Comparison of ENCODE assay signal across 2 cellular contexts in the genomic region with DNA sequence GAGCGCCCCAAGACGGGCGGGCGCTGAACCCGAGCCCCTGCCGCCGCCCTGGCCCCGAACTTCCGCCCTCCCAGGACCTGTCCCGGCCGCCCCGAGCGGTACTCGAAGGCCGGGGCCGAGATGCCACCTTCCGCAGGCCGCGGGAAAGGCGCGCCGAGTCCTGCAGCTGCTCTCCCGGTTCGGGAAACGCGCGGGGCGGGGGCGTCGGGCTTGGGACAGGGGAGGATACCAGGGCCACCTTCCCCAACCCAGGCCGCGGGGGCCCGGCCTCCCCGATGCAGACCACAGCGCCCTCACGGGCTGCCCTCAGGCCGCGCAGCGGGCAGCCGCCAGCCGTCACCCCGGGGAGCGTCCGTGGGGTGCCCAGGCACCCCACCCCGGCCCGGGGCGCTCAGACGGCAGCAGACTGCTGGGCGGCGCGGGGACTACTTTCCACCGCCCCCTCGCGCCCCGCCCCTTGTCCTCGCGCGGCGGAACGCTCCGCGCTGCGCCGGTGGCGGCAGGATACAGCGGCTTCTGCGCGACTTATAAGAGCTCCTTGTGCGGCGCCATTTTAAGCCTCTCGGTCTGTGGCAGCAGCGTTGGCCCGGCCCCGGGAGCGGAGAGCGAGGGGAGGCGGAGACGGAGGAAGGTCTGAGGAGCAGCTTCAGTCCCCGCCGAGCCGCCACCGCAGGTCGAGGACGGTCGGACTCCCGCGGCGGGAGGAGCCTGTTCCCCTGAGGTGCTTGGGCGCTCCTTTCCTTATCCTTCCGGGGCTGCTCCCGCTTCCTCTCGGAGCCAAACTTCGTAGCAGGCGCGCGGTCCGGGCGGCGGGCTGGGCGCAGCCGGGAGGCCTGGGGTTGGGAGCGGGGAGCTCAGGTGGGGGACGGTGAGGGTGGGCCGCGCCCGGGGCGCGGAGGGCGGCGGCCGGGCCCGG.
A peak's percentile ranks its signal among the peaks of the same experiment; 100 is the strongest.
TF ChIP-seq lines count a peak whose summit lies in the region.

A gene (plus strand): TSS at position 556 of the 916 bp plus-strand sequence. CDS start 24,564 bp downstream, outside the sequence.

TF ChIP-seq in A549, 52 proteins besides CTCF, POLR2A, EP300 and RAD21 (continued from another document):
- TF ChIP-seq JUN (IDR thresholded peaks at IDR 0.05) (peak; percentile 86 to 89), MYC (IDR thresholded peaks at IDR 0.05; ENCODE audit: borderline replicate concordance, low read length) (no peak; the same call in 1 of the 2 replicates), FOSL2 (IDR thresholded peaks at IDR 0.05) (no peak), FOSL2 (CRISPR knock-in tag; IDR thresholded peaks at IDR 0.05) (no peak), KDM1A (IDR thresholded peaks at IDR 0.05; ENCODE audit: low read depth) (no peak), POLR2AphosphoS2 (conservative IDR thresholded peaks at IDR 0.05; ENCODE audit: low read length) (no peak), NR3C1 (IDR thresholded peaks at IDR 0.05) (no peak), EHF (CRISPR knock-in tag; IDR thresholded peaks at IDR 0.05) (no peak), CBX2 (IDR thresholded peaks at IDR 0.05; ENCODE audit: borderline replicate concordance, low read depth) (no peak), NPAS2 (CRISPR knock-in tag; IDR thresholded peaks at IDR 0.05; ENCODE audit: borderline replicate concordance) (no peak), FOSB (CRISPR knock-in tag; IDR thresholded peaks at IDR 0.05) (no peak)
- TF ChIP-seq, protein P1, sequence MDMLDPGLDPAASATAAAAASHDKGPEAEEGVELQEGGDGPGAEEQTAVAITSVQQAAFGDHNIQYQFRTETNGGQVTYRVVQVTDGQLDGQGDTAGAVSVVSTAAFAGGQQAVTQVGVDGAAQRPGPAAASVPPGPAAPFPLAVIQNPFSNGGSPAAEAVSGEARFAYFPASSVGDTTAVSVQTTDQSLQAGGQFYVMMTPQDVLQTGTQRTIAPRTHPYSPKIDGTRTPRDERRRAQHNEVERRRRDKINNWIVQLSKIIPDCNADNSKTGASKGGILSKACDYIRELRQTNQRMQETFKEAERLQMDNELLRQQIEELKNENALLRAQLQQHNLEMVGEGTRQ (IDR thresholded peaks at IDR 0.05) = no peak
- TF ChIP-seq, protein P2, sequence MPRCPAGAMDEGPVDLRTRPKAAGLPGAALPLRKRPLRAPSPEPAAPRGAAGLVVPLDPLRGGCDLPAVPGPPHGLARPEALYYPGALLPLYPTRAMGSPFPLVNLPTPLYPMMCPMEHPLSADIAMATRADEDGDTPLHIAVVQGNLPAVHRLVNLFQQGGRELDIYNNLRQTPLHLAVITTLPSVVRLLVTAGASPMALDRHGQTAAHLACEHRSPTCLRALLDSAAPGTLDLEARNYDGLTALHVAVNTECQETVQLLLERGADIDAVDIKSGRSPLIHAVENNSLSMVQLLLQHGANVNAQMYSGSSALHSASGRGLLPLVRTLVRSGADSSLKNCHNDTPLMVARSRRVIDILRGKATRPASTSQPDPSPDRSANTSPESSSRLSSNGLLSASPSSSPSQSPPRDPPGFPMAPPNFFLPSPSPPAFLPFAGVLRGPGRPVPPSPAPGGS (IDR thresholded peaks at IDR 0.05) = peak; percentile 85
- TF ChIP-seq, protein P3, sequence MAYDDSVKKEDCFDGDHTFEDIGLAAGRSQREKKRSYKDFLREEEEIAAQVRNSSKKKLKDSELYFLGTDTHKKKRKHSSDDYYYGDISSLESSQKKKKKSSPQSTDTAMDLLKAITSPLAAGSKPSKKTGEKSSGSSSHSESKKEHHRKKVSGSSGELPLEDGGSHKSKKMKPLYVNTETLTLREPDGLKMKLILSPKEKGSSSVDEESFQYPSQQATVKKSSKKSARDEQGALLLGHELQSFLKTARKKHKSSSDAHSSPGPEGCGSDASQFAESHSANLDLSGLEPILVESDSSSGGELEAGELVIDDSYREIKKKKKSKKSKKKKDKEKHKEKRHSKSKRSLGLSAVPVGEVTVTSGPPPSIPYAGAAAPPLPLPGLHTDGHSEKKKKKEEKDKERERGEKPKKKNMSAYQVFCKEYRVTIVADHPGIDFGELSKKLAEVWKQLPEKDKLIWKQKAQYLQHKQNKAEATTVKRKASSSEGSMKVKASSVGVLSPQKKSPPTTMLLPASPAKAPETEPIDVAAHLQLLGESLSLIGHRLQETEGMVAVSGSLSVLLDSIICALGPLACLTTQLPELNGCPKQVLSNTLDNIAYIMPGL (CRISPR knock-in tag; IDR thresholded peaks at IDR 0.05; ENCODE audit: borderline replicate concordance) = peak; percentile 56; the same call in 1 of the 2 replicates
TF ChIP-seq in A549: peak in this region for 13.

TF ChIP-seq in WTC11, 78 proteins besides CTCF, POLR2A, EP300 and RAD21 (continued from another document and continues in another):
- TF ChIP-seq, protein P4, sequence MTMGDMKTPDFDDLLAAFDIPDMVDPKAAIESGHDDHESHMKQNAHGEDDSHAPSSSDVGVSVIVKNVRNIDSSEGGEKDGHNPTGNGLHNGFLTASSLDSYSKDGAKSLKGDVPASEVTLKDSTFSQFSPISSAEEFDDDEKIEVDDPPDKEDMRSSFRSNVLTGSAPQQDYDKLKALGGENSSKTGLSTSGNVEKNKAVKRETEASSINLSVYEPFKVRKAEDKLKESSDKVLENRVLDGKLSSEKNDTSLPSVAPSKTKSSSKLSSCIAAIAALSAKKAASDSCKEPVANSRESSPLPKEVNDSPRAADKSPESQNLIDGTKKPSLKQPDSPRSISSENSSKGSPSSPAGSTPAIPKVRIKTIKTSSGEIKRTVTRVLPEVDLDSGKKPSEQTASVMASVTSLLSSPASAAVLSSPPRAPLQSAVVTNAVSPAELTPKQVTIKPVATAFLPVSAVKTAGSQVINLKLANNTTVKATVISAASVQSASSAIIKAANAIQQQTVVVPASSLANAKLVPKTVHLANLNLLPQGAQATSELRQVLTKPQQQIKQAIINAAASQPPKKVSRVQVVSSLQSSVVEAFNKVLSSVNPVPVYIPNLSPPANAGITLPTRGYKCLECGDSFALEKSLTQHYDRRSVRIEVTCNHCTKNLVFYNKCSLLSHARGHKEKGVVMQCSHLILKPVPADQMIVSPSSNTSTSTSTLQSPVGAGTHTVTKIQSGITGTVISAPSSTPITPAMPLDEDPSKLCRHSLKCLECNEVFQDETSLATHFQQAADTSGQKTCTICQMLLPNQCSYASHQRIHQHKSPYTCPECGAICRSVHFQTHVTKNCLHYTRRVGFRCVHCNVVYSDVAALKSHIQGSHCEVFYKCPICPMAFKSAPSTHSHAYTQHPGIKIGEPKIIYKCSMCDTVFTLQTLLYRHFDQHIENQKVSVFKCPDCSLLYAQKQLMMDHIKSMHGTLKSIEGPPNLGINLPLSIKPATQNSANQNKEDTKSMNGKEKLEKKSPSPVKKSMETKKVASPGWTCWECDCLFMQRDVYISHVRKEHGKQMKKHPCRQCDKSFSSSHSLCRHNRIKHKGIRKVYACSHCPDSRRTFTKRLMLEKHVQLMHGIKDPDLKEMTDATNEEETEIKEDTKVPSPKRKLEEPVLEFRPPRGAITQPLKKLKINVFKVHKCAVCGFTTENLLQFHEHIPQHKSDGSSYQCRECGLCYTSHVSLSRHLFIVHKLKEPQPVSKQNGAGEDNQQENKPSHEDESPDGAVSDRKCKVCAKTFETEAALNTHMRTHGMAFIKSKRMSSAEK (CRISPR knock-in tag; IDR thresholded peaks at IDR 0.05; ENCODE audit: borderline replicate concordance) = no peak
- TF ChIP-seq ESRRA (CRISPR knock-in tag; IDR thresholded peaks at IDR 0.05; ENCODE audit: borderline replicate concordance) (peak; percentile 28; the same call in 1 of the 2 replicates), CREM (CRISPR knock-in tag; IDR thresholded peaks at IDR 0.05) (peak; percentile 88), TP53 (CRISPR knock-in tag; IDR thresholded peaks at IDR 0.05) (no peak), NFE2L1 (CRISPR knock-in tag; IDR thresholded peaks at IDR 0.05) (peak; percentile 79; the same call in 1 of the 2 replicates), OVOL2 (CRISPR knock-in tag; IDR thresholded peaks at IDR 0.05; ENCODE audit: borderline replicate concordance) (no peak; the same call in 1 of the 2 replicates), ZNF138 (CRISPR knock-in tag; conservative IDR thresholded peaks at IDR 0.05) (no peak), ZNF263 (CRISPR knock-in tag; IDR thresholded peaks at IDR 0.05; ENCODE audit: low read depth) (peak; percentile 49; the same call in 1 of the 2 replicates), EMX1 (CRISPR knock-in tag; IDR thresholded peaks at IDR 0.05) (no peak)
- TF ChIP-seq, protein P5, sequence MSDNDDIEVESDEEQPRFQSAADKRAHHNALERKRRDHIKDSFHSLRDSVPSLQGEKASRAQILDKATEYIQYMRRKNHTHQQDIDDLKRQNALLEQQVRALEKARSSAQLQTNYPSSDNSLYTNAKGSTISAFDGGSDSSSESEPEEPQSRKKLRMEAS (CRISPR knock-in tag; IDR thresholded peaks at IDR 0.05) = peak; percentile 77
- TF ChIP-seq, protein P6, sequence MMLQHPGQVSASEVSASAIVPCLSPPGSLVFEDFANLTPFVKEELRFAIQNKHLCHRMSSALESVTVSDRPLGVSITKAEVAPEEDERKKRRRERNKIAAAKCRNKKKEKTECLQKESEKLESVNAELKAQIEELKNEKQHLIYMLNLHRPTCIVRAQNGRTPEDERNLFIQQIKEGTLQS (CRISPR knock-in tag; conservative IDR thresholded peaks at IDR 0.05) = no peak
- TF ChIP-seq, protein P7, sequence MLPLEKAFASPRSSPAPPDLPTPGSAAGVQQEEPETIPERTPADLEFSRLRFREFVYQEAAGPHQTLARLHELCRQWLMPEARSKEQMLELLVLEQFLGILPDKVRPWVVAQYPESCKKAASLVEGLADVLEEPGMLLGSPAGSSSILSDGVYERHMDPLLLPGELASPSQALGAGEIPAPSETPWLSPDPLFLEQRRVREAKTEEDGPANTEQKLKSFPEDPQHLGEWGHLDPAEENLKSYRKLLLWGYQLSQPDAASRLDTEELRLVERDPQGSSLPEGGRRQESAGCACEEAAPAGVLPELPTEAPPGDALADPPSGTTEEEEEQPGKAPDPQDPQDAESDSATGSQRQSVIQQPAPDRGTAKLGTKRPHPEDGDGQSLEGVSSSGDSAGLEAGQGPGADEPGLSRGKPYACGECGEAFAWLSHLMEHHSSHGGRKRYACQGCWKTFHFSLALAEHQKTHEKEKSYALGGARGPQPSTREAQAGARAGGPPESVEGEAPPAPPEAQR (CRISPR knock-in tag; IDR thresholded peaks at IDR 0.05) = no peak
- TF ChIP-seq, protein P8, sequence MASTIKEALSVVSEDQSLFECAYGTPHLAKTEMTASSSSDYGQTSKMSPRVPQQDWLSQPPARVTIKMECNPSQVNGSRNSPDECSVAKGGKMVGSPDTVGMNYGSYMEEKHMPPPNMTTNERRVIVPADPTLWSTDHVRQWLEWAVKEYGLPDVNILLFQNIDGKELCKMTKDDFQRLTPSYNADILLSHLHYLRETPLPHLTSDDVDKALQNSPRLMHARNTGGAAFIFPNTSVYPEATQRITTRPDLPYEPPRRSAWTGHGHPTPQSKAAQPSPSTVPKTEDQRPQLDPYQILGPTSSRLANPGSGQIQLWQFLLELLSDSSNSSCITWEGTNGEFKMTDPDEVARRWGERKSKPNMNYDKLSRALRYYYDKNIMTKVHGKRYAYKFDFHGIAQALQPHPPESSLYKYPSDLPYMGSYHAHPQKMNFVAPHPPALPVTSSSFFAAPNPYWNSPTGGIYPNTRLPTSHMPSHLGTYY (CRISPR knock-in tag; IDR thresholded peaks at IDR 0.05) = no peak
- TF ChIP-seq, protein P9, sequence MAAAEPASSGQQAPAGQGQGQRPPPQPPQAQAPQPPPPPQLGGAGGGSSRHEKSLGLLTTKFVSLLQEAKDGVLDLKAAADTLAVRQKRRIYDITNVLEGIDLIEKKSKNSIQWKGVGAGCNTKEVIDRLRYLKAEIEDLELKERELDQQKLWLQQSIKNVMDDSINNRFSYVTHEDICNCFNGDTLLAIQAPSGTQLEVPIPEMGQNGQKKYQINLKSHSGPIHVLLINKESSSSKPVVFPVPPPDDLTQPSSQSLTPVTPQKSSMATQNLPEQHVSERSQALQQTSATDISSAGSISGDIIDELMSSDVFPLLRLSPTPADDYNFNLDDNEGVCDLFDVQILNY (CRISPR knock-in tag; IDR thresholded peaks at IDR 0.05) = 0 out of 2 replicates have a peak, but pooled peaks have one; percentile 64
- TF ChIP-seq, protein P10, sequence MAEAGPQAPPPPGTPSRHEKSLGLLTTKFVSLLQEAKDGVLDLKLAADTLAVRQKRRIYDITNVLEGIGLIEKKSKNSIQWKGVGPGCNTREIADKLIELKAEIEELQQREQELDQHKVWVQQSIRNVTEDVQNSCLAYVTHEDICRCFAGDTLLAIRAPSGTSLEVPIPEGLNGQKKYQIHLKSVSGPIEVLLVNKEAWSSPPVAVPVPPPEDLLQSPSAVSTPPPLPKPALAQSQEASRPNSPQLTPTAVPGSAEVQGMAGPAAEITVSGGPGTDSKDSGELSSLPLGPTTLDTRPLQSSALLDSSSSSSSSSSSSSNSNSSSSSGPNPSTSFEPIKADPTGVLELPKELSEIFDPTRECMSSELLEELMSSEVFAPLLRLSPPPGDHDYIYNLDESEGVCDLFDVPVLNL (CRISPR knock-in tag; IDR thresholded peaks at IDR 0.05; ENCODE audit: borderline replicate concordance, low read depth) = peak; percentile 80
- TF ChIP-seq, protein P11, sequence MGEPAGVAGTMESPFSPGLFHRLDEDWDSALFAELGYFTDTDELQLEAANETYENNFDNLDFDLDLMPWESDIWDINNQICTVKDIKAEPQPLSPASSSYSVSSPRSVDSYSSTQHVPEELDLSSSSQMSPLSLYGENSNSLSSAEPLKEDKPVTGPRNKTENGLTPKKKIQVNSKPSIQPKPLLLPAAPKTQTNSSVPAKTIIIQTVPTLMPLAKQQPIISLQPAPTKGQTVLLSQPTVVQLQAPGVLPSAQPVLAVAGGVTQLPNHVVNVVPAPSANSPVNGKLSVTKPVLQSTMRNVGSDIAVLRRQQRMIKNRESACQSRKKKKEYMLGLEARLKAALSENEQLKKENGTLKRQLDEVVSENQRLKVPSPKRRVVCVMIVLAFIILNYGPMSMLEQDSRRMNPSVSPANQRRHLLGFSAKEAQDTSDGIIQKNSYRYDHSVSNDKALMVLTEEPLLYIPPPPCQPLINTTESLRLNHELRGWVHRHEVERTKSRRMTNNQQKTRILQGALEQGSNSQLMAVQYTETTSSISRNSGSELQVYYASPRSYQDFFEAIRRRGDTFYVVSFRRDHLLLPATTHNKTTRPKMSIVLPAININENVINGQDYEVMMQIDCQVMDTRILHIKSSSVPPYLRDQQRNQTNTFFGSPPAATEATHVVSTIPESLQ (CRISPR knock-in tag; IDR thresholded peaks at IDR 0.05) = 0 out of 2 replicates have a peak, but pooled peaks have one; percentile 57
- TF ChIP-seq, protein P3 (CRISPR knock-in tag; IDR thresholded peaks at IDR 0.05) = peak; percentile 91
